Comparison of ENCODE assay signal across 15 cellular contexts in the genomic region with DNA sequence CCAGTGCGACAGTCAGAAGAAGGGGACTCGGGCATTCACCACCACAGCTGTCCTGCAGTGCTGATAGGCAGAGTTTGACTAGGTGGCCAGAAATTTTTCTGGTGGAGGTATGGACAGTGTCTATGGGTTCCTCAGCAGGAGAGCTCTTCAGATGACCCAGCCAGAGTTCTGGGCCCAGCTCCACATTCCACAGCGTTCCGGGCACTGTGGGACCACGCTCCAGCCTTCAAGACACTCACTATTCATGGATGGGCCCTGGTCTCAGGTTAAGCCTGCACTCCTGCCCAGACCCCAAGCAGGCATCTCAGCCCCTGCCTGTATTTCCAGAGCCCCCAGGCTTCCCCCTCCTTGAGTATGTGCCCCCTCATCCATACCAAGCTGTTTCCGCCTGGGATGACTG.
DNase-seq lines count a peak whose midpoint lies in the region; ATAC-seq and TF ChIP-seq lines count a peak whose summit lies in the region.
"Had no signal": no experiment of that assay in that cellular context is flagged by ENCODE, and none has a peak within 500 bp of the region (broad histone marks: within the 10 kb centered on the region; RNA-seq: fewer than 3 reads in every experiment).

No MANE protein-coding gene starts in this region.

- no peak overlapping the region for H3K4ac ChIP-seq in neuronal stem cell (ENCODE audit: low read length)

- H3K4me3 ChIP-seq in BLaER1 treated with 17β-estradiol and CSF1 and Interleukin-3, amounts not matched to agents 10 nM and 100 nM = no peak overlapping the region; a peak in 1 of 20 replicates
- H3K4me3 ChIP-seq in neuronal stem cell (ENCODE audit: low read length in 2 of 2) (peak overlapping the region in 1 of 2 donors; percentile 36), vagina (no peak overlapping the region)

- no peak for ATAC-seq in GM18511 (IDR thresholded peaks at IDR 0.05; ENCODE audit: unreplicated experiment)
- ATAC-seq: CD8-positive, alpha-beta T cell had no signal

- peak overlapping the region in 3 of 11 experiments; percentile 27 to 70 (median 38); a peak in 5 of 22 replicates for H3K27ac ChIP-seq in BLaER1 treated with 17β-estradiol and CSF1 and Interleukin-3, amounts not matched to agents 10 nM and 100 nM
- H3K27ac ChIP-seq in neuronal stem cell (replicated peaks; ENCODE audit: low read length) = no peak overlapping the region
- H3K27ac ChIP-seq in vagina = peak overlapping the region; percentile 61

- H3K4me1 Mint-ChIP-seq in mesothelial cell of epicardium = peaks cover 22% of the 10 kb centered on the region
- H3K4me1 Mint-ChIP-seq: B cell, CD14-positive monocyte had no signal

- H3K9me3 ChIP-seq in BLaER1 treated with 17β-estradiol and CSF1 and Interleukin-3, amounts not matched to agents 10 nM and 100 nM (replicated peaks in 1 of 11) = peaks cover 0 to 18% (median 10%) of the 10 kb centered on the region in 11 experiments; a peak in 14 of 22 replicates
- H3K9me3 ChIP-seq in neuronal stem cell (replicated peaks in 1 of 2; ENCODE audit: control insufficient read depth in 2 of 2, insufficient read depth in 1 of 2, low read depth in 1 of 2, low read length in 2 of 2) (peaks cover 0 to 2% of the 10 kb centered on the region in 2 donors), vagina (no peaks in the 10 kb centered on the region)
- H3K9me3 ChIP-seq: Caco-2 had no signal

- H2BK120ac ChIP-seq in neuronal stem cell (ENCODE audit: low read depth, low read length) = no peak overlapping the region

- H2BK5ac ChIP-seq in neuronal stem cell (ENCODE audit: low read length) = no peak overlapping the region

- H2AK5ac ChIP-seq in neuronal stem cell (ENCODE audit: low read depth, low read length) = peak overlapping the region; percentile 56

- no peaks in the 10 kb centered on the region; a peak in 1 of 22 replicates for H4K20me1 ChIP-seq in BLaER1 treated with 17β-estradiol and CSF1 and Interleukin-3, amounts not matched to agents 10 nM and 100 nM

- H3K14ac ChIP-seq in neuronal stem cell (ENCODE audit: low read length) = no peak overlapping the region

- DNase-seq in mesothelial cell of epicardium (ENCODE audit: low spot score in 2 of 2, unreplicated experiment in 2 of 2) = no peak
- DNase-seq in neuronal stem cell (ENCODE audit: low spot score) = no peak
- DNase-seq in vagina (ENCODE audit: extremely low spot score in 2 of 2) = no peak
- DNase-seq in SW480 (ENCODE audit: low spot score) = no peak
- DNase-seq in epidermal melanocyte (ENCODE audit: insufficient read length, low spot score) = no peak
- DNase-seq: Caco-2; CD8-positive, alpha-beta T cell; DND-41; GDM1; HCEC 1CT; HFFc6 had no signal

- H3K4me1 ChIP-seq in BLaER1 treated with 17β-estradiol and CSF1 and Interleukin-3, amounts not matched to agents 10 nM and 100 nM = peaks cover 10 to 20% (median 16%) of the 10 kb centered on the region in 10 experiments; a peak in 18 of 20 replicates
- H3K4me1 ChIP-seq in neuronal stem cell (ENCODE audit: control insufficient read depth in 2 of 2, insufficient read depth in 1 of 2, low read depth in 1 of 2, low read length in 2 of 2) (peaks cover 2 to 5% of the 10 kb centered on the region in 2 donors), vagina (peaks cover 40% of the 10 kb centered on the region)
- H3K4me1 ChIP-seq: Caco-2 had no signal

- H3K4me3 Mint-ChIP-seq in mesothelial cell of epicardium = no peak overlapping the region
- H3K4me3 Mint-ChIP-seq: B cell; CD14-positive monocyte; CD8-positive, alpha-beta T cell; HFFc6 had no signal

- no peak for TF ChIP-seq POLR2A in vagina (IDR thresholded peaks at IDR 0.05)

- intact Hi-C loops in vagina (cut with DNase I) = no loop called here

- no peaks in the 10 kb centered on the region for H3K27me3 ChIP-seq in BLaER1 treated with 17β-estradiol and CSF1 and Interleukin-3, amounts not matched to agents 10 nM and 100 nM
- H3K27me3 ChIP-seq in neuronal stem cell (ENCODE audit: control insufficient read depth in 3 of 3, insufficient read depth in 3 of 3, low read depth in 1 of 3, low read length in 3 of 3) = no peaks in the 10 kb centered on the region
- no peaks in the 10 kb centered on the region for H3K27me3 ChIP-seq in vagina

- no peaks in the 10 kb centered on the region for H3K36me3 ChIP-seq in BLaER1 treated with 17β-estradiol and CSF1 and Interleukin-3, amounts not matched to agents 10 nM and 100 nM
- H3K36me3 ChIP-seq in neuronal stem cell (replicated peaks in 1 of 2; ENCODE audit: control insufficient read depth in 2 of 2, insufficient read depth in 2 of 2, low read length in 2 of 2) = no peaks in the 10 kb centered on the region
- H3K36me3 ChIP-seq in vagina = no peaks in the 10 kb centered on the region

- H3K27me3 Mint-ChIP-seq in mesothelial cell of epicardium (ENCODE audit: low read depth) = no peaks in the 10 kb centered on the region
- H3K27me3 Mint-ChIP-seq: B cell had no signal

- peak overlapping the region; percentile 86 for H3K27ac Mint-ChIP-seq in mesothelial cell of epicardium
- H3K27ac Mint-ChIP-seq: B cell; CD14-positive monocyte; CD8-positive, alpha-beta T cell; HFFc6 had no signal

- peak overlapping the region; percentile 58 for H2BK12ac ChIP-seq in neuronal stem cell (ENCODE audit: low read length)

- H3K36me3 Mint-ChIP-seq in mesothelial cell of epicardium = no peaks in the 10 kb centered on the region
- H3K36me3 Mint-ChIP-seq: CD14-positive monocyte; CD8-positive, alpha-beta T cell had no signal

- no peak overlapping the region for H2BK15ac ChIP-seq in neuronal stem cell (ENCODE audit: low read length)

- no peak overlapping the region for H4K91ac ChIP-seq in neuronal stem cell (ENCODE audit: low read depth, low read length, poor library complexity)

- peak overlapping the region; percentile 20 for H3K23ac ChIP-seq in neuronal stem cell (ENCODE audit: low read depth, low read length, poor library complexity)

- no peak overlapping the region for H4K8ac ChIP-seq in neuronal stem cell (ENCODE audit: low read depth, low read length)

- H3K9me3 Mint-ChIP-seq in mesothelial cell of epicardium = no peaks in the 10 kb centered on the region
- H3K9me3 Mint-ChIP-seq: CD8-positive, alpha-beta T cell had no signal

- H3K4me2 ChIP-seq in BLaER1 treated with 17β-estradiol and CSF1 and Interleukin-3, amounts not matched to agents 10 nM and 100 nM = peak overlapping the region; percentile 21 to 76 (median 60); a peak in 18 of 22 replicates
- no peak overlapping the region for H3K4me2 ChIP-seq in neuronal stem cell (ENCODE audit: insufficient read depth, low read length, poor library complexity, severe bottlenecking)

- H3K9ac ChIP-seq in BLaER1 treated with 17β-estradiol and CSF1 and Interleukin-3, amounts not matched to agents 10 nM and 100 nM = peak overlapping the region in 1 of 11 experiments; percentile 53; a peak in 1 of 22 replicates
- H3K9ac ChIP-seq in neuronal stem cell (ENCODE audit: low read depth, low read length, poor library complexity) = peak overlapping the region; percentile 60

- H2AFZ ChIP-seq in neuronal stem cell (ENCODE audit: low read length) = no peak overlapping the region

- WGBS in neuronal stem cell (ENCODE audit: extremely low coverage in 2 of 2, insufficient read length in 2 of 2, insufficient replicate concordance in 1 of 2), 2 donors = no CpG with 5 or more reads among the region's 6 CpGs

- TF ChIP-seq CTCF in mesothelial cell of epicardium (IDR thresholded peaks at IDR 0.05; ENCODE audit: unreplicated experiment) (no peak), vagina (IDR thresholded peaks at IDR 0.05) (no peak)

- peak overlapping the region; percentile 48 for H3K18ac ChIP-seq in neuronal stem cell (ENCODE audit: low read length)

- no peaks in the 10 kb centered on the region for H3K79me1 ChIP-seq in neuronal stem cell (ENCODE audit: low read depth, low read length)
